Comparison of ENCODE assay signal across 2 cellular contexts in genomic region chr13:112343591-112343990, GRCh38.
TF ChIP-seq lines count a peak whose summit lies in the region.

No MANE protein-coding gene starts in this region.

TF ChIP-seq in H1, 55 proteins besides CTCF, POLR2A, EP300 and RAD21:
- no peak for TF ChIP-seq ASH2L (IDR thresholded peaks at IDR 0.05; ENCODE audit: low read length)
- TF ChIP-seq RFX5 (IDR thresholded peaks at IDR 0.05; ENCODE audit: borderline replicate concordance, low read depth, low read length) = no peak

TF ChIP-seq in neural cell, 6 proteins besides CTCF, POLR2A, EP300 and RAD21:
- no peak for TF ChIP-seq TAF1 (IDR thresholded peaks at IDR 0.05; ENCODE audit: low read depth)
- no peak for TF ChIP-seq REST (IDR thresholded peaks at IDR 0.05; ENCODE audit: borderline replicate concordance)
- TF ChIP-seq MXI1 (conservative IDR thresholded peaks at IDR 0.05; ENCODE audit: poor library complexity, severe bottlenecking) = no peak
- no peak for TF ChIP-seq POLR2AphosphoS5 (IDR thresholded peaks at IDR 0.05)
- no peak for TF ChIP-seq EZH2 (IDR thresholded peaks at IDR 0.05; ENCODE audit: borderline replicate concordance, insufficient read depth, low read length, poor library complexity, severe bottlenecking)
- TF ChIP-seq SMC3 (conservative IDR thresholded peaks at IDR 0.05; ENCODE audit: poor library complexity) = no peak
TF ChIP-seq in neural cell: peak in this region for 0.
